ENCODE assay signal across 9 cellular contexts in genomic region chr14:91399868-91400640, GRCh38. TPM values are rescaled to one million over a fixed set of nuclear protein-coding genes. Genes with fewer than 3 reads are reported as not detected.
DNase-seq lines count a peak whose midpoint lies in the region; ATAC-seq and TF ChIP-seq lines count a peak whose summit lies in the region.
"Had no signal": no experiment of that assay in that cellular context is flagged by ENCODE, and none has a peak within 500 bp of the region (broad histone marks: within the 10 kb centered on the region; RNA-seq: fewer than 3 reads in every experiment).

No MANE protein-coding gene starts in this region.

- DNase-seq in OCI-LY7 (ENCODE audit: low spot score): peak; percentile 58
- DNase-seq in epithelial cell of prostate (ENCODE audit: low read depth, low spot score): no peak
- no peak for DNase-seq in cortex of kidney (lab: John Stamatoyannopoulos, UW)
- DNase-seq: NCI-H1105 treated with DMSO at 0.1 percent for 48 hours had no signal

- H2AFZ ChIP-seq in OCI-LY7 (ENCODE audit: low read length): no peak overlapping the region

- peaks cover 100% of the 10 kb centered on the region for H3K79me2 ChIP-seq in OCI-LY7 (ENCODE audit: insufficient read depth, low read depth, low read length)

- H3K4me3 ChIP-seq in BLaER1: peak overlapping the region; percentile 45; the same call in 1 of the 2 replicates
- H3K4me3 ChIP-seq in OCI-LY7 (ENCODE audit: low read depth, low read length, poor library complexity, severe bottlenecking): peak overlapping the region; percentile 73

- H3K4me2 ChIP-seq in BLaER1 (peak overlapping the region; percentile 87), OCI-LY7 (ENCODE audit: low read length) (peak overlapping the region; percentile 98)

- CTCF ChIA-PET in OCI-LY7 (lab: Charles Lee; ENCODE audit: unreplicated experiment): interaction anchor here (0.6 to 1.2 kb wide), 5 partner anchors 23 to 50 kb away, joined by 3 to 6 read pairs (median 4); no protein-coding TSS in a partner anchor

- H3K36me3 ChIP-seq in BLaER1: peaks cover 9% of the 10 kb centered on the region; the same call in 1 of the 2 replicates
- peaks cover 67% of the 10 kb centered on the region for H3K36me3 ChIP-seq in OCI-LY7 (ENCODE audit: insufficient read depth, low read length)

- peak overlapping the region; percentile 46; the same call in 1 of the 2 replicates for H3K9ac ChIP-seq in BLaER1

- no peaks in the 10 kb centered on the region for H3K9me2 ChIP-seq in OCI-LY7 (ENCODE audit: insufficient read depth, low read length)

- peak; percentile 47 for TF ChIP-seq POLR2A in GM19193 (IDR thresholded peaks at IDR 0.05; ENCODE audit: extremely low read depth, insufficient read depth, insufficient read length)

- peaks cover 98% of the 10 kb centered on the region for H4K20me1 ChIP-seq in BLaER1
- peaks cover 26% of the 10 kb centered on the region; the same call in 1 of the 2 replicates for H4K20me1 ChIP-seq in OCI-LY7 (ENCODE audit: insufficient read depth, low read length)

- no peaks in the 10 kb centered on the region for H3K27me3 ChIP-seq in BLaER1

- no peak for ATAC-seq in HG02840 (IDR thresholded peaks at IDR 0.05; ENCODE audit: low FRiP score, unreplicated experiment)
- no peak for ATAC-seq in GM18873 (IDR thresholded peaks at IDR 0.05; ENCODE audit: low FRiP score, unreplicated experiment)
- no peak for ATAC-seq in HG03139 (IDR thresholded peaks at IDR 0.05; ENCODE audit: unreplicated experiment)

- H3K9me3 ChIP-seq in BLaER1 (no peaks in the 10 kb centered on the region), OCI-LY7 (ENCODE audit: low read length) (peaks cover 5% of the 10 kb centered on the region; the same call in 1 of the 2 replicates)

- H3K4me1 ChIP-seq in BLaER1 (peaks cover 97% of the 10 kb centered on the region), OCI-LY7 (ENCODE audit: insufficient read depth, low read length, poor library complexity, severe bottlenecking) (peaks cover 94% of the 10 kb centered on the region)

- POLR2A ChIA-PET in OCI-LY7 (lab: Charles Lee): interaction anchor here (0.7 to 8.3 kb wide), 12 partner anchors 9 to 914 kb away, joined by 3 to 106 read pairs (median 4); partner anchors contain the start of gene CCDC88C

- TF ChIP-seq CTCF in OCI-LY7 (conservative IDR thresholded peaks at IDR 0.05; ENCODE audit: low read length): peak; percentile 27; the same call in 1 of the 2 replicates

- BruUV-seq in OCI-LY7 (replicated peaks; lab: Mats Ljungman, UMichigan): no TSS peak

- intact Hi-C loops in OCI-LY7 (cut with micrococcal nuclease; ENCODE audit: unreplicated experiment): no loop called here

- H3K27ac ChIP-seq in BLaER1 (peak overlapping the region; percentile 48), OCI-LY7 (ENCODE audit: low read depth, low read length, poor library complexity, severe bottlenecking) (peak overlapping the region; percentile 89), epithelial cell of prostate (peak overlapping the region; percentile 1)

RNA-seq across cellular contexts. Expression of gene CCDC88C, which starts 17.6 kb away (rescaled TPM):
- total RNA-seq in OCI-LY7 (2014; rRNA removed; shearing (Covaris generic)): 89.3 and 137 TPM in 2 replicates
- total RNA-seq in OCI-LY7 (2022): 253 and 262 TPM in 2 replicates

Comparison
In these comparisons a context has a peak if more than half of its experiments do, and no peak if none do; other contexts are left out.
1. H3K27ac ChIP-seq: peak in every context shown above with its lines; median percentile 89 in OCI-LY7; 48 in BLaER1; 1 in epithelial cell of prostate.